8 cellular contexts compared by ENCODE assay signal in the genomic region with DNA sequence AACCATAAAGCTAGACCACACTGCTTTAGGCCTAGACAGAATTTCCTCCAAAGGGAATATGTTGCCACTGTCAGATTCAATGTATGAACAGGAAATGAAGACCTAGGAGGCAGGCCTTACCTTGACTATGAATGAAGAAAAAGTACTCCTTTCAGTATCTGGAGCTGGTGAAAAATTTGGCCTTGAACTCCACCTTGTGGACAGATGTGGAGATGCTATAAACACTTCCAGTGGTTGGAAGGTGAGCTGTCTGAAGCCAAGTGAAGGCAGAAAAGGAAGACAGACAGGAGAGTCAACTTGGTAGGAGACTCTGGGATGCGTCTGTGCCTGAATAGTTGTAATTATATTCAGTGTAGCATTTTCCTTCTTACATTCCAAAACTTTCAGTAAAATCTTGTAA. TPM values are rescaled to one million over a fixed set of nuclear protein-coding genes. Genes with fewer than 3 reads are reported as not detected.
DNase-seq lines count a peak whose midpoint lies in the region; ATAC-seq, FAIRE-seq and TF ChIP-seq lines count a peak whose summit lies in the region.

No MANE protein-coding gene starts in this region.

- no peak for TF ChIP-seq POLR2A in gastroesophageal sphincter (IDR thresholded peaks at IDR 0.05)

- peak; percentile 91 for ATAC-seq in HG03135 (IDR thresholded peaks at IDR 0.05; ENCODE audit: unreplicated experiment)
- ATAC-seq in gastroesophageal sphincter: peak; percentile 53

- FAIRE-seq in GM19239 (lab: Jason Lieb, UNC): peak; percentile 92

- WGBS in gastroesophageal sphincter (ENCODE audit: low coverage in 1 of 2), 2 donors: 27% methylated on average over 1 of the region's 1 CpG; no CpG with 5 or more reads in 1 of the 2 donors

- peak; percentile 39 to 72 (median 52) for TF ChIP-seq CTCF in gastroesophageal sphincter (IDR thresholded peaks at IDR 0.05)

- H3K27me3 ChIP-seq in gastroesophageal sphincter: no peaks in the 10 kb centered on the region

- DNase-seq in DMS53 treated with DMSO at 0.1 percent for 48 hours (lab: John Stamatoyannopoulos, UW; ENCODE audit: unreplicated experiment) (peak; percentile 17), GM19239 (ENCODE audit: insufficient read length, low spot score) (peak; percentile 10), NCI-H345 treated with DMSO at 0.1 percent for 48 hours (lab: John Stamatoyannopoulos, UW; ENCODE audit: unreplicated experiment) (peak; percentile 39), putamen (ENCODE audit: low spot score) (peak; percentile 7), cortex of kidney (lab: John Stamatoyannopoulos, UW) (no peak)
- DNase-seq in activated CD8-positive, alpha-beta memory T cell treated with anti-CD3 and anti-CD28 coated beads, Interleukin-2, amount 50 U/mL, for 4 hours: peak; percentile 33

- H3K9me3 ChIP-seq in gastroesophageal sphincter: no peaks in the 10 kb centered on the region

- no peaks in the 10 kb centered on the region for H3K4me1 ChIP-seq in gastroesophageal sphincter

- TF ChIP-seq EP300 in gastroesophageal sphincter (IDR thresholded peaks at IDR 0.05): no peak

- no peak overlapping the region for H3K4me3 ChIP-seq in gastroesophageal sphincter

- peaks cover 0 to 28% of the 10 kb centered on the region in 2 donors for H3K36me3 ChIP-seq in gastroesophageal sphincter

- no peak overlapping the region for H3K27ac ChIP-seq in gastroesophageal sphincter

RNA-seq across cellular contexts. Expression of gene SPIN3, which starts 17.2 kb away (rescaled TPM):
- 10 to 100 TPM in 1 of 4 donors, 1 to 10 TPM in 3; 4.7 to 15.7 (median 7.8) TPM for total RNA-seq in gastroesophageal sphincter
